ENCODE assay signal across 19 cellular contexts in genomic region chr22:27625769-27626674, GRCh38.
DNase-seq lines count a peak whose midpoint lies in the region; ATAC-seq, FAIRE-seq and TF ChIP-seq lines count a peak whose summit lies in the region.
"Had no signal": no experiment of that assay in that cellular context is flagged by ENCODE, and none has a peak within 500 bp of the region (broad histone marks: within the 10 kb centered on the region; RNA-seq: fewer than 3 reads in every experiment).

No MANE protein-coding gene starts in this region.

- H3K36me3 Mint-ChIP-seq in progenitor cell of endocrine pancreas (ENCODE audit: insufficient read depth) = no peaks in the 10 kb centered on the region
- H3K36me3 Mint-ChIP-seq: CD8-positive, alpha-beta T cell; IgD-negative memory B cell had no signal

- H3K9me3 Mint-ChIP-seq in progenitor cell of endocrine pancreas (ENCODE audit: low read depth) = peaks cover 5% of the 10 kb centered on the region
- H3K9me3 Mint-ChIP-seq: CD8-positive, alpha-beta T cell had no signal

- H3K27me3 Mint-ChIP-seq in progenitor cell of endocrine pancreas = no peaks in the 10 kb centered on the region

- H3K4me1 Mint-ChIP-seq in progenitor cell of endocrine pancreas (ENCODE audit: low read depth) = peaks cover 7% of the 10 kb centered on the region
- H3K4me1 Mint-ChIP-seq: IgD-negative memory B cell had no signal

- H3K4me3 Mint-ChIP-seq in progenitor cell of endocrine pancreas (ENCODE audit: low read depth) = no peak overlapping the region
- H3K4me3 Mint-ChIP-seq: CD8-positive, alpha-beta T cell; IgD-negative memory B cell had no signal

- TF ChIP-seq CTCF in fibroblast of mammary gland (conservative IDR thresholded peaks at IDR 0.05; ENCODE audit: control insufficient read depth, insufficient read depth, low read depth, low read length) (no peak), progenitor cell of endocrine pancreas (IDR thresholded peaks at IDR 0.05; ENCODE audit: unreplicated experiment) (no peak)

- FAIRE-seq in RCC 7860 (lab: Jason Lieb, UNC) = no peak
- FAIRE-seq: A204.1, D721Med, GM12892, H54 had no signal

- ATAC-seq in HG02938 (IDR thresholded peaks at IDR 0.05; ENCODE audit: unreplicated experiment) = no peak
- ATAC-seq: CD8-positive, alpha-beta T cell had no signal

- H3K4me3 ChIP-seq in fibroblast of mammary gland (ENCODE audit: control insufficient read depth, low read depth, low read length) = no peak overlapping the region
- H3K4me3 ChIP-seq: BLaER1 had no signal

- DNase-seq in ELR (ENCODE audit: low read depth) = peak; percentile 29
- peak; percentile 36 for DNase-seq in RCC 7860 (ENCODE audit: low spot score)
- peak; percentile 31 for DNase-seq in fibroblast of mammary gland (ENCODE audit: low read depth)
- DNase-seq in progenitor cell of endocrine pancreas (ENCODE audit: low spot score, unreplicated experiment) = no peak
- DNase-seq in NCI-H2081 treated with DMSO at 0.1 percent for 48 hours (lab: John Stamatoyannopoulos, UW) = no peak
- DNase-seq in NCI-H446 treated with DMSO at 0.1 percent for 48 hours (lab: John Stamatoyannopoulos, UW) = no peak
- DNase-seq: CD8-positive, alpha-beta T cell; DND-41; NCI-H187; NCI-H2171; NCI-H446; NCI-H774 had no signal

- H3K27ac Mint-ChIP-seq in progenitor cell of endocrine pancreas = peak overlapping the region; percentile 31
- H3K27ac Mint-ChIP-seq: CD8-positive, alpha-beta T cell; IgD-negative memory B cell had no signal

Comparison
In these comparisons a context has a peak if more than half of its experiments do, and no peak if none do; other contexts are left out.
1. DNase-seq: peak in ELR (single experiment), RCC 7860 (single experiment) and fibroblast of mammary gland (single experiment); none in progenitor cell of endocrine pancreas (single experiment), NCI-H2081 treated with DMSO at 0.1 percent for 48 hours (single experiment) and NCI-H446 treated with DMSO at 0.1 percent for 48 hours (single experiment).